In the genomic region with DNA sequence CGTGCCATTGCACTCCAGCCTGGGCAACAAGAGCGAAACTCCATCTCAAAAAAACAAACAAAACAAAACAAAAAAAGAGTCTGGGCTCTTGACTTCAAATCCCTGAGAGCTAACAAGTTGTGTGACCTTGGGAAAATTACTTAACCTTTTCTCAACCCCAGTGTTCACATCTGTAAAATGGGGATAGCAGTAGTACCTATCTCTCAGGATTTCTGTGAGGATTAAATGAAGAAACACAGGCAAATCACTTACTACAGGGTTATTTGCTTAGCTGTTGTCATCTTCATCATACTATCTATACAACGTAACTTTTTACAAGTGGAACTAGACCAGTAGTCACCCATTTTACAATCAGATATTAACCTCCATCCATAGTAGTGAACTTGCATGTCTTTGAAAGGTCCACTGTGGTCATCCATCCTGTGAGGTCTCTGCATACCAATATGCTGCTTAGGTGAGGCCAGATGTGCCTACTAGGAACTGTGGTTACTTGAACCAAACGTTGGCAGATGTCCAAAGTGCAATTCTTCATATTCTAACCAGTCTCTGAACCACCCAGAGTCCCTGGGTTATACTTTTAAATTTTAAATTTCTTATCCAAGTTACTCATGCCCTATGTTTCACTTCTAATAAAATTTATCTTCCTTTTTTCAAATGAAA, we compare ENCODE assay signal across 1 cellular context.
TF ChIP-seq lines count a peak whose summit lies in the region.

No MANE protein-coding gene starts in this region.

TF ChIP-seq in K562, 482 proteins besides CTCF, POLR2A, EP300 and RAD21:
- TF ChIP-seq, protein P1, sequence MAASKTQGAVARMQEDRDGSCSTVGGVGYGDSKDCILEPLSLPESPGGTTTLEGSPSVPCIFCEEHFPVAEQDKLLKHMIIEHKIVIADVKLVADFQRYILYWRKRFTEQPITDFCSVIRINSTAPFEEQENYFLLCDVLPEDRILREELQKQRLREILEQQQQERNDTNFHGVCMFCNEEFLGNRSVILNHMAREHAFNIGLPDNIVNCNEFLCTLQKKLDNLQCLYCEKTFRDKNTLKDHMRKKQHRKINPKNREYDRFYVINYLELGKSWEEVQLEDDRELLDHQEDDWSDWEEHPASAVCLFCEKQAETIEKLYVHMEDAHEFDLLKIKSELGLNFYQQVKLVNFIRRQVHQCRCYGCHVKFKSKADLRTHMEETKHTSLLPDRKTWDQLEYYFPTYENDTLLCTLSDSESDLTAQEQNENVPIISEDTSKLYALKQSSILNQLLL (CRISPR knock-in tag; IDR thresholded peaks at IDR 0.05; ENCODE audit: borderline replicate concordance), result no peak
- TF ChIP-seq PURB (CRISPR knock-in tag; IDR thresholded peaks at IDR 0.05; ENCODE audit: low read depth), result no peak
- TF ChIP-seq FUS (optimal IDR thresholded peaks at IDR 0.05; ENCODE audit: low read depth, low read length), result no peak
- TF ChIP-seq ZNF316 (IDR thresholded peaks at IDR 0.05), result no peak
- no peak for TF ChIP-seq FOXA1 (IDR thresholded peaks at IDR 0.05; ENCODE audit: borderline replicate concordance)
- no peak for TF ChIP-seq ZNF717 (CRISPR knock-in tag; IDR thresholded peaks at IDR 0.05)
- TF ChIP-seq TCF7L2 (IDR thresholded peaks at IDR 0.05; ENCODE audit: low read depth, low read length), result no peak
- no peak for TF ChIP-seq RBM22 (IDR thresholded peaks at IDR 0.05; ENCODE audit: low read depth, low read length, poor library complexity, severe bottlenecking)
- TF ChIP-seq ZBTB7A (IDR thresholded peaks at IDR 0.05; ENCODE audit: borderline replicate concordance, control insufficient read depth, low read depth, low read length), result no peak
- TF ChIP-seq BMI1 (IDR thresholded peaks at IDR 0.05; ENCODE audit: low read length), result no peak
- TF ChIP-seq ZNF143 (CRISPR knock-in tag; IDR thresholded peaks at IDR 0.05), result no peak
- no peak for TF ChIP-seq SAFB (IDR thresholded peaks at IDR 0.05; ENCODE audit: borderline replicate concordance, low read depth, low read length)
- no peak for TF ChIP-seq RBM34 (IDR thresholded peaks at IDR 0.05; ENCODE audit: borderline replicate concordance, insufficient read depth, low read length)
- TF ChIP-seq RBM25 (IDR thresholded peaks at IDR 0.05; ENCODE audit: low read depth, low read length, severe bottlenecking), result peak; percentile 61
- TF ChIP-seq GATAD2A (IDR thresholded peaks at IDR 0.05), result no peak
- 0 out of 2 replicates have a peak, but pooled peaks have one; percentile 14 for TF ChIP-seq BCOR (IDR thresholded peaks at IDR 0.05)
- TF ChIP-seq, protein P2, sequence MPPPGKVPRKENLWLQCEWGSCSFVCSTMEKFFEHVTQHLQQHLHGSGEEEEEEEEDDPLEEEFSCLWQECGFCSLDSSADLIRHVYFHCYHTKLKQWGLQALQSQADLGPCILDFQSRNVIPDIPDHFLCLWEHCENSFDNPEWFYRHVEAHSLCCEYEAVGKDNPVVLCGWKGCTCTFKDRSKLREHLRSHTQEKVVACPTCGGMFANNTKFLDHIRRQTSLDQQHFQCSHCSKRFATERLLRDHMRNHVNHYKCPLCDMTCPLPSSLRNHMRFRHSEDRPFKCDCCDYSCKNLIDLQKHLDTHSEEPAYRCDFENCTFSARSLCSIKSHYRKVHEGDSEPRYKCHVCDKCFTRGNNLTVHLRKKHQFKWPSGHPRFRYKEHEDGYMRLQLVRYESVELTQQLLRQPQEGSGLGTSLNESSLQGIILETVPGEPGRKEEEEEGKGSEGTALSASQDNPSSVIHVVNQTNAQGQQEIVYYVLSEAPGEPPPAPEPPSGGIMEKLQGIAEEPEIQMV (tag; conservative IDR thresholded peaks at IDR 0.05; ENCODE audit: low read depth), result no peak
- TF ChIP-seq ESRRA (IDR thresholded peaks at IDR 0.05; ENCODE audit: borderline replicate concordance, low read depth), result peak; percentile 82
- TF ChIP-seq HDAC1 (IDR thresholded peaks at IDR 0.05), result no peak
- no peak for TF ChIP-seq KAT2B (IDR thresholded peaks at IDR 0.05; ENCODE audit: low read depth, low read length)
- TF ChIP-seq, protein P3, sequence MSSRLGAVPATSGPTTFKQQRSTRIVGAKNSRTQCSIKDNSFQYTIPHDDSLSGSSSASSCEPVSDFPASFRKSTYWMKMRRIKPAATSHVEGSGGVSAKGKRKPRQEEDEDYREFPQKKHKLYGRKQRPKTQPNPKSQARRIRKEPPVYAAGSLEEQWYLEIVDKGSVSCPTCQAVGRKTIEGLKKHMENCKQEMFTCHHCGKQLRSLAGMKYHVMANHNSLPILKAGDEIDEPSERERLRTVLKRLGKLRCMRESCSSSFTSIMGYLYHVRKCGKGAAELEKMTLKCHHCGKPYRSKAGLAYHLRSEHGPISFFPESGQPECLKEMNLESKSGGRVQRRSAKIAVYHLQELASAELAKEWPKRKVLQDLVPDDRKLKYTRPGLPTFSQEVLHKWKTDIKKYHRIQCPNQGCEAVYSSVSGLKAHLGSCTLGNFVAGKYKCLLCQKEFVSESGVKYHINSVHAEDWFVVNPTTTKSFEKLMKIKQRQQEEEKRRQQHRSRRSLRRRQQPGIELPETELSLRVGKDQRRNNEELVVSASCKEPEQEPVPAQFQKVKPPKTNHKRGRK (tag; IDR thresholded peaks at IDR 0.05), result no peak
- TF ChIP-seq CEBPG (CRISPR knock-in tag; IDR thresholded peaks at IDR 0.05), result no peak
- no peak for TF ChIP-seq CEBPG (tag; conservative IDR thresholded peaks at IDR 0.05 in 1 of 2, IDR thresholded peaks at IDR 0.05 in 1 of 2)
- no peak for TF ChIP-seq ZNF431 (CRISPR knock-in tag; IDR thresholded peaks at IDR 0.05)
- TF ChIP-seq SMAD3 (CRISPR knock-in tag; conservative IDR thresholded peaks at IDR 0.05), result no peak
TF ChIP-seq in K562: peak in this region for 3.
